In the genomic region with DNA sequence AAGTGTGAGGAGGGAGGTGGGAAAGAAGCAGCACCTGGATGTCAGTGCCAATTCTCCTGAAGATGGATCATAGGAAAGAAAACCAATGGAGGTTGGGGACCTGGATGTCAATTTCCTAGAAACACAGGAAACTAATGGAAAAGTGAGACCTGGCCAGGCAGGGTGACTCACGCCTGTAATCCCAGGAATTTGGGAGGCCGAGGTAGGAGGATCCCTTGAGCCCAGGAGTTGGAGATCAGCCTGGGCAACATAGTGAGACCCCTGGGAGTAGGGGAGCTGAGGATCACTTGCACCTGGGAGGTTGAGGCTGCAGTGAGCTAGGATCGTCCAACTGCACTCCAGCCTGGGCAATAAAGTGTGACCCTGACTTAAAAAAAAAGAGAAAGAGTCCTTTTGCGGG, we compare ENCODE assay signal across 21 cellular contexts. TPM values are rescaled to one million over a fixed set of nuclear protein-coding genes. Genes with fewer than 3 reads are reported as not detected.
DNase-seq lines count a peak whose midpoint lies in the region; ATAC-seq, FAIRE-seq and TF ChIP-seq lines count a peak whose summit lies in the region.
"Had no signal": no experiment of that assay in that cellular context is flagged by ENCODE, and none has a peak within 500 bp of the region (broad histone marks: within the 10 kb centered on the region; RNA-seq: fewer than 3 reads in every experiment).

No MANE protein-coding gene starts in this region.

- ATAC-seq in HepG2 (no peak), right lobe of liver (no peak)
- ATAC-seq: A549; CD8-positive, alpha-beta T cell had no signal

- no peak for DNase-seq in HepG2 (ENCODE audit: low spot score)
- DNase-seq in right lobe of liver = no peak
- DNase-seq in M059J (ENCODE audit: low read depth) = peak; percentile 29
- peak; percentile 58 for DNase-seq in islet precursor cell
- DNase-seq in activated T-helper 1 cell treated with anti-CD3 and anti-CD28 coated beads, Interleukin-12 subunit alpha, Interleukin-12 subunit beta, Interleukin-2, Interleukin-4 antibody, amounts not matched to agents 30 ng/mL and 10 ng/mL and 1 ng/mL, durations not matched to agents 14 hours and 24 hours and 36 hours (ENCODE audit: low spot score) = no peak
- DNase-seq in stimulated activated CD4-positive, alpha-beta T cell treated with anti-CD3 and anti-CD28 coated beads, Interleukin-4, amount 100 ng/mL, for 4 hours = no peak
- DNase-seq: AML-193; Caco-2; Calu3; CD4-positive, alpha-beta T cell; CD8-positive, alpha-beta T cell; DMS79 treated with DMSO at 0.1 percent for 48 hours; GF-D8 had no signal

- TF ChIP-seq EP300 in HepG2 (IDR thresholded peaks at IDR 0.05; ENCODE audit: low read depth in 2 of 2, low read length in 2 of 2) = no peak
- no peak for TF ChIP-seq EP300 in HepG2 (CRISPR knock-in tag; IDR thresholded peaks at IDR 0.05; ENCODE audit: borderline replicate concordance)

- H3K9ac ChIP-seq in HepG2 (ENCODE audit: insufficient read depth, low read depth, low read length) = no peak overlapping the region
- H3K9ac ChIP-seq: BLaER1 treated with 17β-estradiol and CSF1 and Interleukin-3, amounts not matched to agents 10 nM and 100 nM had no signal

- H3K4me1 ChIP-seq in HepG2 (ENCODE audit: insufficient read depth, low read length) (no peaks in the 10 kb centered on the region), right lobe of liver (no peaks in the 10 kb centered on the region)
- H3K4me1 ChIP-seq: A549; BLaER1 treated with 17β-estradiol and CSF1 and Interleukin-3, amounts not matched to agents 10 nM and 100 nM; Caco-2 had no signal

- H3K4me1 Mint-ChIP-seq in activated T-helper 1 cell treated with anti-CD3 and anti-CD28 coated beads, Interleukin-12 subunit alpha, Interleukin-12 subunit beta, Interleukin-2, Interleukin-4 antibody, amounts not matched to agents 30 ng/mL and 10 ng/mL and 1 ng/mL, durations not matched to agents 14 hours and 24 hours and 36 hours (ENCODE audit: low read depth) = no peaks in the 10 kb centered on the region
- H3K4me1 Mint-ChIP-seq: B cell had no signal

- no peak for TF ChIP-seq RAD21 in HepG2 (CRISPR knock-in tag; IDR thresholded peaks at IDR 0.05)

- H3K27me3 ChIP-seq in HepG2 (ENCODE audit: control insufficient read depth in 1 of 2, insufficient read depth in 2 of 2, low read length in 2 of 2) (no peaks in the 10 kb centered on the region), right lobe of liver (no peaks in the 10 kb centered on the region)
- H3K27me3 ChIP-seq: BLaER1 treated with 17β-estradiol and CSF1 and Interleukin-3, amounts not matched to agents 10 nM and 100 nM had no signal

- BruUV-seq in HepG2 (replicated peaks; lab: Mats Ljungman, UMichigan) = no TSS peak

- WGBS in HepG2 (ENCODE audit: low lambda C conversion rate) = 37% methylated on average over 4 of the region's 4 CpGs
- 100% methylated on average over 1 of the region's 4 CpGs for WGBS in right lobe of liver (ENCODE audit: insufficient coverage, low coverage, low lambda C conversion rate, missing lambda C conversion rate)

- POLR2A ChIA-PET in HepG2 (lab: Yijun Ruan, JAX) = no interaction called here

- H3K4me3 Mint-ChIP-seq in activated T-helper 1 cell treated with anti-CD3 and anti-CD28 coated beads, Interleukin-12 subunit alpha, Interleukin-12 subunit beta, Interleukin-2, Interleukin-4 antibody, amounts not matched to agents 30 ng/mL and 10 ng/mL and 1 ng/mL, durations not matched to agents 14 hours and 24 hours and 36 hours = no peak overlapping the region
- H3K4me3 Mint-ChIP-seq: B cell; CD4-positive, alpha-beta T cell; CD8-positive, alpha-beta T cell had no signal

- in situ Hi-C loops in HepG2 (cut with HindIII; ENCODE audit: extremely low pct_ligation_motif_present, low pct_unique_long_range_greater_than_20kb) = no loop called here

- H3K9me3 ChIP-seq in HepG2 (ENCODE audit: low read length) (peaks cover 6% of the 10 kb centered on the region; the same call in 1 of the 2 replicates), right lobe of liver (no peaks in the 10 kb centered on the region)

- H4K20me1 ChIP-seq in HepG2 (ENCODE audit: insufficient read depth, low read length) = no peaks in the 10 kb centered on the region
- H4K20me1 ChIP-seq: BLaER1 treated with 17β-estradiol and CSF1 and Interleukin-3, amounts not matched to agents 10 nM and 100 nM had no signal

- no peak overlapping the region for H3K4me2 ChIP-seq in HepG2 (ENCODE audit: low read depth, low read length)
- H3K4me2 ChIP-seq: A549; BLaER1 treated with 17β-estradiol and CSF1 and Interleukin-3, amounts not matched to agents 10 nM and 100 nM had no signal

- H2AFZ ChIP-seq in HepG2 (ENCODE audit: low read length) = no peak overlapping the region

- H3K27ac ChIP-seq in HepG2 (ENCODE audit: extremely low read length, insufficient read depth, low read length) (no peak overlapping the region), right lobe of liver (no peak overlapping the region)
- H3K27ac ChIP-seq: 22Rv1; A549; BLaER1 treated with 17β-estradiol and CSF1 and Interleukin-3, amounts not matched to agents 10 nM and 100 nM; C4-2B had no signal

- TF ChIP-seq CTCF in HepG2 (CRISPR knock-in tag; IDR thresholded peaks at IDR 0.05) (no peak), right lobe of liver (IDR thresholded peaks at IDR 0.05) (no peak)

- TF ChIP-seq POLR2A in HepG2 (IDR thresholded peaks at IDR 0.05; ENCODE audit: insufficient read depth in 1 of 2, low read depth in 2 of 2, low read length in 2 of 2) = no peak
- no peak for TF ChIP-seq POLR2A in right lobe of liver (IDR thresholded peaks at IDR 0.05)

- H3K27ac Mint-ChIP-seq in activated T-helper 1 cell treated with anti-CD3 and anti-CD28 coated beads, Interleukin-12 subunit alpha, Interleukin-12 subunit beta, Interleukin-2, Interleukin-4 antibody, amounts not matched to agents 30 ng/mL and 10 ng/mL and 1 ng/mL, durations not matched to agents 14 hours and 24 hours and 36 hours = no peak overlapping the region
- H3K27ac Mint-ChIP-seq: B cell; CD4-positive, alpha-beta T cell; CD8-positive, alpha-beta T cell had no signal

- H3K36me3 Mint-ChIP-seq in activated T-helper 1 cell treated with anti-CD3 and anti-CD28 coated beads, Interleukin-12 subunit alpha, Interleukin-12 subunit beta, Interleukin-2, Interleukin-4 antibody, amounts not matched to agents 30 ng/mL and 10 ng/mL and 1 ng/mL, durations not matched to agents 14 hours and 24 hours and 36 hours (ENCODE audit: low read depth) = no peaks in the 10 kb centered on the region
- H3K36me3 Mint-ChIP-seq: CD8-positive, alpha-beta T cell had no signal

- H3K4me3 ChIP-seq in HepG2 (replicated peaks in 1 of 3; ENCODE audit: insufficient read depth in 1 of 3, low read depth in 2 of 3, low read length in 3 of 3) (no peak overlapping the region), right lobe of liver (no peak overlapping the region)
- H3K4me3 ChIP-seq: A549; BLaER1 treated with 17β-estradiol and CSF1 and Interleukin-3, amounts not matched to agents 10 nM and 100 nM had no signal

- H3K36me3 ChIP-seq in HepG2 (replicated peaks in 1 of 2; ENCODE audit: control insufficient read depth in 1 of 2, insufficient read depth in 2 of 2, low read length in 2 of 2) (no peaks in the 10 kb centered on the region), right lobe of liver (no peaks in the 10 kb centered on the region)
- H3K36me3 ChIP-seq: BLaER1 treated with 17β-estradiol and CSF1 and Interleukin-3, amounts not matched to agents 10 nM and 100 nM had no signal

- no peaks in the 10 kb centered on the region for H3K79me2 ChIP-seq in HepG2 (ENCODE audit: insufficient read depth, low read length)

- CTCF ChIA-PET in HepG2 (lab: Yijun Ruan, JAX; ENCODE audit: low intra/inter-chr PET ratio, low total read pairs) = no interaction called here

- peaks cover 2% of the 10 kb centered on the region for H3K27me3 Mint-ChIP-seq in activated T-helper 1 cell treated with anti-CD3 and anti-CD28 coated beads, Interleukin-12 subunit alpha, Interleukin-12 subunit beta, Interleukin-2, Interleukin-4 antibody, amounts not matched to agents 30 ng/mL and 10 ng/mL and 1 ng/mL, durations not matched to agents 14 hours and 24 hours and 36 hours (ENCODE audit: insufficient read depth)
- H3K27me3 Mint-ChIP-seq: B cell; CD4-positive, alpha-beta T cell had no signal

- no peak for FAIRE-seq in HepG2 (lab: Jason Lieb, UNC)
- FAIRE-seq: A549, D721Med, G401.6, GM12891 had no signal

- H3K9me3 Mint-ChIP-seq in activated T-helper 1 cell treated with anti-CD3 and anti-CD28 coated beads, Interleukin-12 subunit alpha, Interleukin-12 subunit beta, Interleukin-2, Interleukin-4 antibody, amounts not matched to agents 30 ng/mL and 10 ng/mL and 1 ng/mL, durations not matched to agents 14 hours and 24 hours and 36 hours = peaks cover 4% of the 10 kb centered on the region

- intact Hi-C loops in HepG2 (cut with micrococcal nuclease; ENCODE audit: unreplicated experiment) (no loop called here), right lobe of liver (cut with DNase I) (no loop called here)
- intact Hi-C loops in activated T-helper 1 cell treated with anti-CD3 and anti-CD28 coated beads, Interleukin-12 subunit alpha, Interleukin-12 subunit beta, Interleukin-2, Interleukin-4 antibody, amounts not matched to agents 30 ng/mL and 10 ng/mL and 1 ng/mL, durations not matched to agents 14 hours and 24 hours and 36 hours (cut with micrococcal nuclease) = no loop called here

RNA-seq across cellular contexts. Expression of a gene that starts 21.4 kb away (rescaled TPM):
- total RNA-seq in HepG2 (2016; rRNA removed; fragmentation: Illumina TruSeq; extraction: Trizol) = 2.7 and 2.9 TPM in 2 replicates
- total RNA-seq in HepG2 (2016; cell fraction: cytosol; rRNA removed; fragmentation: Illumina TruSeq; extraction: Trizol; ENCODE audit: low read depth) = 1.8 and 2.1 TPM in 2 replicates
- total RNA-seq in HepG2 (2016; cell fraction: insoluble cytoplasmic fraction; rRNA removed; fragmentation: Illumina TruSeq; extraction: Trizol) = 1.6 and 2.5 TPM in 2 replicates
- total RNA-seq in HepG2 (2016; cell fraction: membrane; rRNA removed; fragmentation: Illumina TruSeq; extraction: Trizol) = 3.1 and 3.8 TPM in 2 replicates
- total RNA-seq in HepG2 (2016; cell fraction: nucleus; rRNA removed; fragmentation: Illumina TruSeq; extraction: Trizol) = 3.9 and 5.2 TPM in 2 replicates
- polyA plus RNA-seq in HepG2 (2011; rRNA removed) = 1.4 and 1.7 TPM in 2 replicates
- 1.0 and 2.7 TPM in 2 replicates for polyA plus RNA-seq in HepG2 (2011; cell fraction: cytosol; rRNA removed)
- polyA plus RNA-seq in HepG2 (2011; cell fraction: nucleus; rRNA removed) = 5.0 and 5.3 TPM in 2 replicates
- 4.8 and 6.7 TPM in 2 replicates for polyA plus RNA-seq in HepG2 (2012)
- 0.97 and 1.3 TPM in 2 replicates for polyA plus RNA-seq in HepG2 (2016; cell fraction: cytosol; fragmentation: Illumina TruSeq; extraction: Trizol; ENCODE audit: low read depth)
- polyA plus RNA-seq in HepG2 (2016; cell fraction: insoluble cytoplasmic fraction; fragmentation: Illumina TruSeq; extraction: Trizol; ENCODE audit: low read depth) = 2.6 and 5.0 TPM in 2 replicates
- 2.2 and 2.7 TPM in 2 replicates for polyA plus RNA-seq in HepG2 (2016; cell fraction: membrane; fragmentation: Illumina TruSeq; extraction: Trizol; ENCODE audit: low read depth)
- polyA plus RNA-seq in HepG2 (2016; cell fraction: nucleus; fragmentation: Illumina TruSeq; extraction: Trizol; ENCODE audit: insufficient read depth, low read depth) = 11.1 and 12.2 TPM in 2 replicates
- 5.1 and 11.1 TPM in 2 replicates for polyA minus RNA-seq in HepG2 (2011; rRNA and poly(A)+ RNA removed; ENCODE audit: low replicate concordance)
- polyA minus RNA-seq in HepG2 (2011; cell fraction: cytosol; rRNA and poly(A)+ RNA removed) = 1.7 and 4.4 TPM in 2 replicates
- polyA minus RNA-seq in HepG2 (2011; cell fraction: nucleus; rRNA and poly(A)+ RNA removed) = 3.1 and 3.2 TPM in 2 replicates
- 1 to 10 TPM; 1.7 to 4.3 (median 3.0) TPM for total RNA-seq in right lobe of liver
- total RNA-seq in M059J (2014; rRNA removed; shearing (Covaris generic)) = 10.0 and 24.1 TPM in 2 replicates
- 27.9 and 28.8 TPM in 2 replicates for total RNA-seq in activated T-helper 1 cell treated with anti-CD3 and anti-CD28 coated beads, Interleukin-12 subunit alpha, Interleukin-12 subunit beta, Interleukin-2, Interleukin-4 antibody, amounts not matched to agents 30 ng/mL and 10 ng/mL and 1 ng/mL, durations not matched to agents 14 hours and 24 hours and 36 hours

RNA-seq across cellular contexts. Expression of a gene that starts 58.1 kb away (rescaled TPM):
- total RNA-seq in HepG2 (2016; rRNA removed; fragmentation: Illumina TruSeq; extraction: Trizol) = 5.5 and 7.7 TPM in 2 replicates
- total RNA-seq in HepG2 (2016; cell fraction: cytosol; rRNA removed; fragmentation: Illumina TruSeq; extraction: Trizol; ENCODE audit: low read depth) = 2.2 and 2.3 TPM in 2 replicates
- 6.1 and 6.4 TPM in 2 replicates for total RNA-seq in HepG2 (2016; cell fraction: insoluble cytoplasmic fraction; rRNA removed; fragmentation: Illumina TruSeq; extraction: Trizol)
- total RNA-seq in HepG2 (2016; cell fraction: membrane; rRNA removed; fragmentation: Illumina TruSeq; extraction: Trizol) = 10.0 and 10.7 TPM in 2 replicates
- total RNA-seq in HepG2 (2016; cell fraction: nucleus; rRNA removed; fragmentation: Illumina TruSeq; extraction: Trizol) = 3.9 and 4.5 TPM in 2 replicates
- polyA plus RNA-seq in HepG2 (2011; rRNA removed) = 5.5 and 7.1 TPM in 2 replicates
- polyA plus RNA-seq in HepG2 (2011; cell fraction: cytosol; rRNA removed) = 3.8 and 4.1 TPM in 2 replicates
- 8.1 and 9.1 TPM in 2 replicates for polyA plus RNA-seq in HepG2 (2011; cell fraction: nucleus; rRNA removed)
- polyA plus RNA-seq in HepG2 (2012) = 10.2 and 12.4 TPM in 2 replicates
- 2.4 TPM in 2 replicates for polyA plus RNA-seq in HepG2 (2016; cell fraction: cytosol; fragmentation: Illumina TruSeq; extraction: Trizol; ENCODE audit: low read depth)
- 6.3 and 8.9 TPM in 2 replicates for polyA plus RNA-seq in HepG2 (2016; cell fraction: insoluble cytoplasmic fraction; fragmentation: Illumina TruSeq; extraction: Trizol; ENCODE audit: low read depth)
- polyA plus RNA-seq in HepG2 (2016; cell fraction: membrane; fragmentation: Illumina TruSeq; extraction: Trizol; ENCODE audit: low read depth) = 8.9 and 9.3 TPM in 2 replicates
- polyA plus RNA-seq in HepG2 (2016; cell fraction: nucleus; fragmentation: Illumina TruSeq; extraction: Trizol; ENCODE audit: insufficient read depth, low read depth) = 6.3 and 6.8 TPM in 2 replicates
- polyA minus RNA-seq in HepG2 (2011; rRNA and poly(A)+ RNA removed; ENCODE audit: low replicate concordance) = 11.5 and 12.8 TPM in 2 replicates
- polyA minus RNA-seq in HepG2 (2011; cell fraction: cytosol; rRNA and poly(A)+ RNA removed) = 3.9 and 4.7 TPM in 2 replicates
- polyA minus RNA-seq in HepG2 (2011; cell fraction: nucleus; rRNA and poly(A)+ RNA removed) = 3.7 and 4.8 TPM in 2 replicates
- 10 to 100 TPM; 17.6 to 22.7 (median 19.8) TPM for total RNA-seq in right lobe of liver
- total RNA-seq in M059J (2014; rRNA removed; shearing (Covaris generic)) = 20.7 and 30.0 TPM in 2 replicates
- total RNA-seq in activated T-helper 1 cell treated with anti-CD3 and anti-CD28 coated beads, Interleukin-12 subunit alpha, Interleukin-12 subunit beta, Interleukin-2, Interleukin-4 antibody, amounts not matched to agents 30 ng/mL and 10 ng/mL and 1 ng/mL, durations not matched to agents 14 hours and 24 hours and 36 hours = 18.4 and 20.1 TPM in 2 replicates

Comparison
In these comparisons a context has a peak if more than half of its experiments do, and no peak if none do; other contexts are left out.
1. DNase-seq: peak in M059J (single experiment) and islet precursor cell (single experiment); none in HepG2 (single experiment), right lobe of liver (0 of 3), activated T-helper 1 cell treated with anti-CD3 and anti-CD28 coated beads, Interleukin-12 subunit alpha, Interleukin-12 subunit beta, Interleukin-2, Interleukin-4 antibody, amounts not matched to agents 30 ng/mL and 10 ng/mL and 1 ng/mL, durations not matched to agents 14 hours and 24 hours and 36 hours (single experiment) and stimulated activated CD4-positive, alpha-beta T cell treated with anti-CD3 and anti-CD28 coated beads, Interleukin-4, amount 100 ng/mL, for 4 hours (0 of 2).